ENCODE assay signal across 21 cellular contexts in the genomic region with DNA sequence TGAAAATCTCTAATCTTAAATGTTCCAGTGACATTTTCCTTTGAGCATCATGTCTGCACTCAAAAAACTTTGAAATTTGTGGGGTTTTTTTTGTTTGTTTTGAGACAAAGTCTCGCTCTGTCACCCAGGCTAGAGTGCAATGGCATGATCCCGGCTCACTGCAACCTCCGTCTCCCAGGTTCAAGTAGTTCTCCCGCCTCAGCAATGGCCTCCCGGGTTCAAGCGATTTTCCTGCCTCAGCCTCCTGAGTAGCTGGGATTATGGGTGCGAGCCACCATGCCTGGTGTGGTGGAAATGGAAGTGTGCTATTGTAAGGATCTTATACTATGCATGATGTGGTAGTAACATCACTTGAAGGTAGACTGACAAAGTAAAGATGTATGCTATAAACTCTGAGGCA. TPM values are rescaled to one million over a fixed set of nuclear protein-coding genes. Genes with fewer than 3 reads are reported as not detected.
A peak's percentile ranks its signal among the peaks of the same experiment; 100 is the strongest.
DNase-seq lines count a peak whose midpoint lies in the region; ATAC-seq, FAIRE-seq and TF ChIP-seq lines count a peak whose summit lies in the region.
"Had no signal": no experiment of that assay in that cellular context is flagged by ENCODE, and none has a peak within 500 bp of the region (broad histone marks: within the 10 kb centered on the region; RNA-seq: fewer than 3 reads in every experiment).

No MANE protein-coding gene starts in this region.

- SMC1A ChIA-PET in GM12878 (lab: Charles Lee; ENCODE audit: uncharacterized antibody, unreplicated experiment): interaction anchor here (1.2 kb wide), 1 partner anchor 14 kb away, joined by 4 read pairs; no protein-coding TSS in a partner anchor

- no TSS peak for BruUV-seq in GM12878 (replicated peaks; lab: Mats Ljungman, UMichigan)

- TF ChIP-seq EP300 in GM12878 (IDR thresholded peaks at IDR 0.05; ENCODE audit: borderline replicate concordance in 1 of 2, control insufficient read depth in 1 of 2, low read depth in 2 of 2, low read length in 2 of 2): no peak

- peaks cover 8 to 33% (median 28%) of the 10 kb centered on the region in 7 donors for H3K9me3 Mint-ChIP-seq in CD14-positive monocyte

- peaks cover 29% of the 10 kb centered on the region for H3K4me1 Mint-ChIP-seq in CD14-positive monocyte
- H3K4me1 Mint-ChIP-seq: CD8-positive, alpha-beta memory T cell had no signal

- no peaks in the 10 kb centered on the region for H3K79me2 ChIP-seq in GM12878 (ENCODE audit: control insufficient read depth, insufficient read depth, low read length)

- H2AFZ ChIP-seq in GM12878 (ENCODE audit: control insufficient read depth, low read depth, low read length): no peak overlapping the region
- H2AFZ ChIP-seq: GM23248 had no signal

- no peaks in the 10 kb centered on the region; the same call in 1 of the 3 replicates for H3K9me3 ChIP-seq in GM12878 (replicated peaks; ENCODE audit: control insufficient read depth, insufficient read depth, low read length)

- POLR2A ChIA-PET in GM12878 (lab: Charles Lee): no interaction called here

- H3K4me2 ChIP-seq in GM12878 (ENCODE audit: control insufficient read depth, insufficient read depth): no peak overlapping the region
- H3K4me2 ChIP-seq: BLaER1 had no signal

- peak; percentile 4 for DNase-seq in Right ventricle myocardium superior
- no peak for DNase-seq in left cardiac atrium
- peak; percentile 1 for DNase-seq in CD14-positive monocyte (ENCODE audit: low spot score)
- DNase-seq in GM12878 (ENCODE audit: low read depth, low spot score): no peak
- DNase-seq in activated CD8-positive, alpha-beta memory T cell treated with anti-CD3 and anti-CD28 coated beads, Interleukin-2, amount 50 U/mL, for 4 hours: no peak
- DNase-seq in D341Med (ENCODE audit: low spot score): no peak
- DNase-seq: CD4-positive, alpha-beta T cell; CD8-positive, alpha-beta memory T cell; DMS53; DMS79 treated with DMSO at 0.1 percent for 48 hours; GM23248; H7; HCEC 1CT had no signal

- no peaks in the 10 kb centered on the region for H3K36me3 ChIP-seq in GM12878 (ENCODE audit: control insufficient read depth in 2 of 2, insufficient read depth in 2 of 2, low read length in 1 of 2)
- H3K36me3 ChIP-seq: BLaER1 had no signal

- no peak overlapping the region for H3K9ac ChIP-seq in GM12878 (ENCODE audit: control insufficient read depth, insufficient read depth, low read length)
- H3K9ac ChIP-seq: BLaER1, GM23248 had no signal

- TF ChIP-seq POLR2A in GM12878 (IDR thresholded peaks at IDR 0.05; ENCODE audit: low read depth, low read length): no peak

- no peaks in the 10 kb centered on the region for H3K27me3 ChIP-seq in GM12878 (replicated peaks in 1 of 2; ENCODE audit: control insufficient read depth in 2 of 2, insufficient read depth in 2 of 2, low read length in 1 of 2)
- H3K27me3 ChIP-seq: BLaER1 had no signal

- no peak for ATAC-seq in Right ventricle myocardium superior (ENCODE audit: poor library complexity)
- ATAC-seq in left cardiac atrium: no peak
- ATAC-seq in GM12878: no peak

- intact Hi-C loops in Right ventricle myocardium superior (cut with DNase I): no loop called here
- intact Hi-C loops in left cardiac atrium (cut with DNase I): no loop called here
- intact Hi-C loops in CD14-positive monocyte (cut with micrococcal nuclease): loop anchor here in 1 of 2 donors (10.0 kb wide), 1 partner anchor 62 kb away; no protein-coding TSS in a partner anchor
- intact Hi-C loops in GM12878 (cut with micrococcal nuclease; ENCODE audit: unreplicated experiment): no loop called here

- no peak overlapping the region for H3K27ac ChIP-seq in GM12878 (ENCODE audit: control insufficient read depth, insufficient read depth)
- H3K27ac ChIP-seq: 22Rv1, BLaER1, C4-2B, GM23248 had no signal

- 85% methylated on average over 7 of the region's 7 CpGs for WGBS in GM12878 (ENCODE audit: insufficient coverage, insufficient replicate concordance, low lambda C conversion rate, missing lambda C conversion rate)

- CTCF ChIA-PET in GM12878 (lab: Yijun Ruan, JAX): no interaction called here

- TF ChIP-seq CTCF in CD14-positive monocyte (IDR thresholded peaks at IDR 0.05) (no peak), GM12878 (IDR thresholded peaks at IDR 0.05 in 2 of 3, conservative IDR thresholded peaks at IDR 0.05 in 1 of 3; ENCODE audit: control insufficient read depth in 2 of 3, extremely low read depth in 1 of 3, insufficient read depth in 1 of 3, low read depth in 3 of 3, low read length in 3 of 3) (no peak)

- TF ChIP-seq RAD21 in GM12878 (IDR thresholded peaks at IDR 0.05; ENCODE audit: insufficient read depth, low read depth, low read length): no peak

- no peak overlapping the region for H3K27ac Mint-ChIP-seq in CD14-positive monocyte
- H3K27ac Mint-ChIP-seq: B cell; CD4-positive, alpha-beta T cell; CD8-positive, alpha-beta memory T cell had no signal

- no peak overlapping the region for H3K4me3 Mint-ChIP-seq in CD14-positive monocyte
- H3K4me3 Mint-ChIP-seq: B cell; CD4-positive, alpha-beta T cell; CD8-positive, alpha-beta memory T cell had no signal

- H3K4me3 ChIP-seq in GM12878: no peak overlapping the region
- H3K4me3 ChIP-seq: BLaER1, GM23248 had no signal

- in situ Hi-C loops in GM12878 (cut with MboI): no loop called here

- H3K4me1 ChIP-seq in GM12878 (ENCODE audit: control insufficient read depth, insufficient read depth, low read length): no peaks in the 10 kb centered on the region; the same call in 1 of the 2 replicates
- H3K4me1 ChIP-seq: BLaER1 had no signal

- H3K36me3 Mint-ChIP-seq in CD14-positive monocyte: peaks cover 8 to 17% of the 10 kb centered on the region in 2 donors

- H3K27me3 Mint-ChIP-seq in CD14-positive monocyte (ENCODE audit: low read depth in 3 of 3): peaks cover 0 to 3% (median 0%) of the 10 kb centered on the region in 3 donors
- H3K27me3 Mint-ChIP-seq: B cell; CD4-positive, alpha-beta T cell had no signal

- FAIRE-seq in GM12878 (lab: Jason Lieb, UNC): peak; percentile 27
- FAIRE-seq: A204.1, G401.6, GM19239, H1 had no signal

- H4K20me1 ChIP-seq in GM12878 (ENCODE audit: control insufficient read depth, insufficient read depth): no peaks in the 10 kb centered on the region
- H4K20me1 ChIP-seq: BLaER1 had no signal

- RAD21 ChIA-PET in GM12878 (lab: Charles Lee; ENCODE audit: unreplicated experiment): no interaction called here

TF ChIP-seq in GM12878, 131 proteins besides CTCF, POLR2A, EP300 and RAD21 (continues in another document):
- TF ChIP-seq EED (IDR thresholded peaks at IDR 0.05; ENCODE audit: low read depth): no peak
- TF ChIP-seq POU2F2 (IDR thresholded peaks at IDR 0.05; ENCODE audit: borderline replicate concordance, low read depth, low read length): no peak

RNA-seq across cellular contexts. Expression of a gene that starts 42.5 kb away (rescaled TPM):
- total RNA-seq in Right ventricle myocardium superior: 43.6 TPM
- 10 to 100 TPM; 91.0 to 92.4 TPM for total RNA-seq in left cardiac atrium
- 100 to 1,000 TPM; 562 to 582 TPM for polyA plus RNA-seq in CD14-positive monocyte
- 106 and 122 TPM in 2 replicates for total RNA-seq in GM12878 (2013; cell fraction: nucleolus; rRNA removed)
- total RNA-seq in GM12878 (2014; rRNA removed): 331 and 385 TPM in 2 replicates
- total RNA-seq in GM12878 (2014; rRNA removed; fragmentation: Illumina TruSeq; extraction: Trizol): 128 and 136 TPM in 2 replicates
- total RNA-seq in GM12878 (2021): 331 and 349 TPM in 2 replicates
- polyA plus RNA-seq in GM12878 (2011; ENCODE audit: low read depth): 70.6 TPM
- 37.2 and 113 TPM in 2 replicates for polyA plus RNA-seq in GM12878 (2011; rRNA removed)
- 108 and 112 TPM in 2 replicates for polyA plus RNA-seq in GM12878 (2011; cell fraction: cytosol; rRNA removed)
- 176 and 234 TPM in 2 replicates for polyA plus RNA-seq in GM12878 (2011; cell fraction: nucleus; rRNA removed)
- 182 and 245 TPM in 2 replicates for polyA plus RNA-seq in GM12878 (2012)
- 49.7 and 140 TPM in 2 replicates for polyA plus RNA-seq in GM12878 (2014; fragmentation: Illumina TruSeq; extraction: Trizol)
- polyA plus RNA-seq in GM12878 (2014; fragmentation: Nextera tagmentation; extraction: Ambion mirVana): 10 to 100 TPM; 56.4 to 98.3 TPM
- polyA plus RNA-seq in GM12878 (2014; rRNA removed): 238 and 298 TPM in 2 replicates
- 100 to 1,000 TPM; 147 to 156 TPM for polyA plus RNA-seq in GM12878 (2016; fragmentation: Nextera tagmentation; extraction: Ambion mirVana)
- 84.9 and 143 TPM in 2 replicates for polyA minus RNA-seq in GM12878 (2011; rRNA and poly(A)+ RNA removed)
- polyA minus RNA-seq in GM12878 (2011; cell fraction: cytosol; rRNA and poly(A)+ RNA removed): 96.5 and 97.3 TPM in 2 replicates
- polyA minus RNA-seq in GM12878 (2011; cell fraction: nucleus; rRNA and poly(A)+ RNA removed): 44.6 and 71.2 TPM in 2 replicates

RNA-seq across cellular contexts. Expression of a gene that starts 52.3 kb away (rescaled TPM):
- 15.3 TPM for total RNA-seq in Right ventricle myocardium superior
- 10 to 100 TPM; 31.3 to 31.5 TPM for total RNA-seq in left cardiac atrium
- 100 to 1,000 TPM; 123 to 158 TPM for polyA plus RNA-seq in CD14-positive monocyte
- total RNA-seq in GM12878 (2013; cell fraction: nucleolus; rRNA removed): 13.2 and 14.9 TPM in 2 replicates
- 12.5 and 17.3 TPM in 2 replicates for total RNA-seq in GM12878 (2014; rRNA removed)
- 28.0 TPM in 2 replicates for total RNA-seq in GM12878 (2014; rRNA removed; fragmentation: Illumina TruSeq; extraction: Trizol)
- total RNA-seq in GM12878 (2021): 78.3 and 81.7 TPM in 2 replicates
- 27.9 TPM for polyA plus RNA-seq in GM12878 (2011; ENCODE audit: low read depth)
- 69.0 and 114 TPM in 2 replicates for polyA plus RNA-seq in GM12878 (2011; rRNA removed)
- polyA plus RNA-seq in GM12878 (2011; cell fraction: cytosol; rRNA removed): 110 and 139 TPM in 2 replicates
- polyA plus RNA-seq in GM12878 (2011; cell fraction: nucleus; rRNA removed): 155 and 176 TPM in 2 replicates
- polyA plus RNA-seq in GM12878 (2012): 57.8 and 64.6 TPM in 2 replicates
- 79.1 and 90.0 TPM in 2 replicates for polyA plus RNA-seq in GM12878 (2014; fragmentation: Illumina TruSeq; extraction: Trizol)
- polyA plus RNA-seq in GM12878 (2014; fragmentation: Nextera tagmentation; extraction: Ambion mirVana): 10 to 100 TPM; 13.2 to 22.1 TPM
- 85.7 and 90.7 TPM in 2 replicates for polyA plus RNA-seq in GM12878 (2014; rRNA removed)
- 10 to 100 TPM; 10.0 to 56.8 TPM for polyA plus RNA-seq in GM12878 (2016; fragmentation: Nextera tagmentation; extraction: Ambion mirVana)
- 123 and 129 TPM in 2 replicates for polyA minus RNA-seq in GM12878 (2011; rRNA and poly(A)+ RNA removed)
- 34.2 and 36.8 TPM in 2 replicates for polyA minus RNA-seq in GM12878 (2011; cell fraction: cytosol; rRNA and poly(A)+ RNA removed)
- 40.1 and 59.2 TPM in 2 replicates for polyA minus RNA-seq in GM12878 (2011; cell fraction: nucleus; rRNA and poly(A)+ RNA removed)

Comparison
In these comparisons a context has a peak if more than half of its experiments do, and no peak if none do; other contexts are left out.
1. DNase-seq: peak in Right ventricle myocardium superior (single experiment) and CD14-positive monocyte (single experiment); none in left cardiac atrium (single experiment), GM12878 (single experiment), activated CD8-positive, alpha-beta memory T cell treated with anti-CD3 and anti-CD28 coated beads, Interleukin-2, amount 50 U/mL, for 4 hours (single experiment) and D341Med (single experiment).